In the genomic region with DNA sequence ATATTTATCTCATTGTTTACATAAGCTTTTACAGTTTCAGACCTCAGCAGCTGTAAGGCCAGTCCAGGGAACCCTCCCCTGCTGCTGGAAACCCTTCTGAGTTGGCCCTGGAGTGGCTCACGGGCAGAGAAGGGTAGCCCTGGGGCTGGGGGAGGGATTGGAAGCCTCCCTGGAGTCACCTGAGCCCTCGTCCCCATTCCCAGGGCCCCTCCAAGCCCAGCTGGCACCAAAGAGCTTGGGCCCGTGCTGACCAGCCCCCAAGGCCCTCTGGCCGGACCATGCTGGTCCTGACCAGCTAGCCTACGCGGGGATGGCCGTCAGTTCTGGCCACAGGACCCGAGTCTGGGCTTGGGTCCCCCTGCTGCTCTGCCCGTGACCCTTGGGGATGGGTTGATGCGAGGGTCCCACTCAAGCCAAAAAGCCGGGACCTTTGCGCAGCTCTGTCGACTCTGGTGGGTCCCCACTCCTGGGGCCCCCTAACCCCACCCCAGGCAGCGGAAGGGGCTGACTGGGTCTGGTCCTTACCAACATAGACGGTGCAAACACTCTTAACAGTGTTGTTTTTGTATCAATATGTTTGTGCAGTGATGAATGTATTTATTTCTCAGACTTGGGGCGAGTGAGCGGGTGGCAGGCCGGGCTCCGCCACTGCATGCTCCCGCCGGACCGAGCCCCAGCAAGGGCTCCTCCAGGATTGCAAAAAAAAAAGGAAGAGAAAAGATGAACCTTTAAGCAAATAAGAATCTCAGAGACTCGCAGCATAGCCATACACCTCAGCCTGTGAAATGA, we compare ENCODE assay signal across 16 cellular contexts. TPM values are rescaled to one million over a fixed set of nuclear protein-coding genes. Genes with fewer than 3 reads are reported as not detected.
DNase-seq lines count a peak whose midpoint lies in the region; ATAC-seq, FAIRE-seq and TF ChIP-seq lines count a peak whose summit lies in the region.
"Had no signal": no experiment of that assay in that cellular context is flagged by ENCODE, and none has a peak within 500 bp of the region (broad histone marks: within the 10 kb centered on the region; RNA-seq: fewer than 3 reads in every experiment).

No MANE protein-coding gene starts in this region.

- 65% methylated on average over 4 of the region's 23 CpGs; no CpG with 5 or more reads in 1 of the 2 experiments for WGBS in IMR-90 (ENCODE audit: extremely low coverage in 2 of 2, insufficient read length in 1 of 2), 2 experiments
- WGBS in pancreas, 2 donors, result 92 to 96% methylated on average over 23 of the region's 23 CpGs
- 80 to 82% methylated on average over 3 to 6 of the region's 23 CpGs for WGBS in gastroesophageal sphincter (ENCODE audit: low coverage in 1 of 2), 2 donors

- H3K56ac ChIP-seq in IMR-90 (ENCODE audit: extremely low read depth, insufficient read depth, low read length), result no peak overlapping the region

- in situ Hi-C loops in IMR-90 (cut with MboI; ENCODE audit: low sequenced_read_pairs), result no loop called here

- intact Hi-C loops in IMR-90 (cut with micrococcal nuclease), result no loop called here
- intact Hi-C loops in pancreas (cut with DNase I), result no loop called here
- intact Hi-C loops in vagina (cut with DNase I), result no loop called here

- no peak overlapping the region for H2AFZ ChIP-seq in IMR-90 (replicated peaks; ENCODE audit: low read length, poor library complexity)

- POLR2A ChIA-PET in IMR-90 (lab: Charles Lee; ENCODE audit: unreplicated experiment), result no interaction called here

- ATAC-seq in IMR-90 (ENCODE audit: low read depth) (peak; percentile 65), pancreas (no peak), gastroesophageal sphincter (no peak)
- ATAC-seq: activated T-helper 17 cell treated with anti-CD3 and anti-CD28 coated beads, Interleukin-2, amount 50 U/mL, for 72 hours; heart left ventricle had no signal

- H2BK15ac ChIP-seq in IMR-90 (ENCODE audit: low read depth, low read length), result no peak overlapping the region

- H3K4me1 ChIP-seq in BLaER1 treated with 17β-estradiol and CSF1 and Interleukin-3, amounts not matched to agents 10 nM and 100 nM, result peaks cover 31 to 81% (median 73%) of the 10 kb centered on the region in 10 experiments
- no peaks in the 10 kb centered on the region; the same call in 1 of the 2 replicates for H3K4me1 ChIP-seq in IMR-90 (ENCODE audit: control insufficient read depth, insufficient read depth, low read length)
- no peaks in the 10 kb centered on the region for H3K4me1 ChIP-seq in pancreas
- H3K4me1 ChIP-seq in gastroesophageal sphincter, result no peaks in the 10 kb centered on the region
- H3K4me1 ChIP-seq in vagina, result no peaks in the 10 kb centered on the region
- H3K4me1 ChIP-seq: ascending aorta, HAP-1, heart left ventricle had no signal

- H3K18ac ChIP-seq in IMR-90 (ENCODE audit: low read depth, low read length), result no peak overlapping the region

- H2BK120ac ChIP-seq in IMR-90 (ENCODE audit: low read depth, low read length), result no peak overlapping the region

- CTCF ChIA-PET in IMR-90 (lab: Yijun Ruan, JAX), result no interaction called here

- peak overlapping the region in 10 of 11 experiments; percentile 24 to 85 (median 79); a peak in 20 of 22 replicates for H3K4me2 ChIP-seq in BLaER1 treated with 17β-estradiol and CSF1 and Interleukin-3, amounts not matched to agents 10 nM and 100 nM
- H3K4me2 ChIP-seq in IMR-90 (ENCODE audit: low read depth, low read length), result no peak overlapping the region

- dilution Hi-C loops in IMR-90 (cut with HindIII; ENCODE audit: low sequenced_read_pairs, unreplicated experiment), result no loop called here

- no peak overlapping the region for H2BK5ac ChIP-seq in IMR-90 (ENCODE audit: low read depth, low read length, poor library complexity, severe bottlenecking)

- H3K4me3 ChIP-seq in BLaER1 treated with 17β-estradiol and CSF1 and Interleukin-3, amounts not matched to agents 10 nM and 100 nM, result no peak overlapping the region
- H3K4me3 ChIP-seq in IMR-90 (ENCODE audit: insufficient read depth, low read depth, low read length), result no peak overlapping the region
- no peak overlapping the region for H3K4me3 ChIP-seq in pancreas
- no peak overlapping the region for H3K4me3 ChIP-seq in gastroesophageal sphincter
- no peak overlapping the region for H3K4me3 ChIP-seq in vagina
- H3K4me3 ChIP-seq: ascending aorta, HAP-1, heart left ventricle had no signal

- no peak overlapping the region for H4K91ac ChIP-seq in IMR-90 (ENCODE audit: insufficient read depth, low read depth, low read length)

- H2BK20ac ChIP-seq in IMR-90 (ENCODE audit: low read depth, low read length), result no peak overlapping the region

- H3K27ac ChIP-seq in BLaER1 treated with 17β-estradiol and CSF1 and Interleukin-3, amounts not matched to agents 10 nM and 100 nM, result peak overlapping the region in 6 of 11 experiments; percentile 6 to 79 (median 28); a peak in 8 of 22 replicates
- no peak overlapping the region for H3K27ac ChIP-seq in IMR-90 (ENCODE audit: insufficient read depth, low read length)
- no peak overlapping the region for H3K27ac ChIP-seq in pancreas
- no peak overlapping the region for H3K27ac ChIP-seq in gastroesophageal sphincter
- H3K27ac ChIP-seq in vagina, result no peak overlapping the region
- H3K27ac ChIP-seq: ascending aorta, heart left ventricle had no signal

- H3K9me3 ChIP-seq in BLaER1 treated with 17β-estradiol and CSF1 and Interleukin-3, amounts not matched to agents 10 nM and 100 nM (replicated peaks in 1 of 11), result no peaks in the 10 kb centered on the region
- H3K9me3 ChIP-seq in IMR-90 (ENCODE audit: control insufficient read depth, insufficient read depth, low read length), result no peaks in the 10 kb centered on the region
- H3K9me3 ChIP-seq in pancreas, result no peaks in the 10 kb centered on the region
- no peaks in the 10 kb centered on the region for H3K9me3 ChIP-seq in gastroesophageal sphincter
- no peaks in the 10 kb centered on the region for H3K9me3 ChIP-seq in vagina
- H3K9me3 ChIP-seq: ascending aorta, HAP-1, heart left ventricle had no signal

- no peak for FAIRE-seq in pancreas (lab: Jason Lieb, UNC)

- TF ChIP-seq POLR2A in IMR-90 (IDR thresholded peaks at IDR 0.05; ENCODE audit: low read depth, low read length) (no peak), gastroesophageal sphincter (IDR thresholded peaks at IDR 0.05) (no peak), vagina (IDR thresholded peaks at IDR 0.05) (no peak)

- no peaks in the 10 kb centered on the region for H3K27me3 ChIP-seq in BLaER1 treated with 17β-estradiol and CSF1 and Interleukin-3, amounts not matched to agents 10 nM and 100 nM
- H3K27me3 ChIP-seq in IMR-90 (ENCODE audit: control insufficient read depth, insufficient read depth, low read length) (no peaks in the 10 kb centered on the region), pancreas (no peaks in the 10 kb centered on the region), gastroesophageal sphincter (no peaks in the 10 kb centered on the region), vagina (no peaks in the 10 kb centered on the region)
- H3K27me3 ChIP-seq: ascending aorta, heart left ventricle had no signal

- H3K9ac ChIP-seq in BLaER1 treated with 17β-estradiol and CSF1 and Interleukin-3, amounts not matched to agents 10 nM and 100 nM, result peak overlapping the region in 9 of 11 experiments; percentile 5 to 57 (median 40); a peak in 10 of 22 replicates
- no peak overlapping the region for H3K9ac ChIP-seq in IMR-90 (ENCODE audit: low read depth, low read length)

- H4K20me1 ChIP-seq in BLaER1 treated with 17β-estradiol and CSF1 and Interleukin-3, amounts not matched to agents 10 nM and 100 nM, result peaks cover 47 to 77% (median 69%) of the 10 kb centered on the region in 11 experiments
- H4K20me1 ChIP-seq in IMR-90 (ENCODE audit: insufficient read depth, low read length), result peaks cover 25% of the 10 kb centered on the region; the same call in 1 of the 2 replicates

- peaks cover 24 to 34% (median 28%) of the 10 kb centered on the region in 11 experiments; a peak in 21 of 22 replicates for H3K36me3 ChIP-seq in BLaER1 treated with 17β-estradiol and CSF1 and Interleukin-3, amounts not matched to agents 10 nM and 100 nM
- H3K36me3 ChIP-seq in IMR-90 (ENCODE audit: control insufficient read depth, insufficient read depth, low read length) (peaks cover 28% of the 10 kb centered on the region), pancreas (peaks cover 0 to 15% (median 11%) of the 10 kb centered on the region in 3 donors), gastroesophageal sphincter (peaks cover 0 to 40% of the 10 kb centered on the region in 2 donors), vagina (peaks cover 0 to 25% of the 10 kb centered on the region in 2 donors)

- TF ChIP-seq CTCF in IMR-90 (conservative IDR thresholded peaks at IDR 0.05; ENCODE audit: low read depth, low read length) (no peak), pancreas (IDR thresholded peaks at IDR 0.05) (no peak), gastroesophageal sphincter (IDR thresholded peaks at IDR 0.05) (no peak), vagina (IDR thresholded peaks at IDR 0.05) (no peak)

- no peak overlapping the region for H3K4ac ChIP-seq in IMR-90 (ENCODE audit: low read depth, low read length)

- no peak overlapping the region for H4K8ac ChIP-seq in IMR-90 (ENCODE audit: low read depth in 2 of 2, low read length in 2 of 2)

- H3K79me1 ChIP-seq in IMR-90 (ENCODE audit: low read depth in 1 of 2, low read length in 2 of 2), result peaks cover 4 to 18% of the 10 kb centered on the region in 2 experiments; a peak in 3 of 4 replicates

- no peak overlapping the region for H4K5ac ChIP-seq in IMR-90 (ENCODE audit: low read depth, low read length)

- no peak for TF ChIP-seq RAD21 in IMR-90 (IDR thresholded peaks at IDR 0.05; ENCODE audit: low read length)

- no peak overlapping the region for H3K14ac ChIP-seq in IMR-90 (replicated peaks; ENCODE audit: low read depth, low read length)

- H2AK5ac ChIP-seq in IMR-90 (ENCODE audit: low read depth, low read length), result no peak overlapping the region

- DNase-seq in IMR-90 (peak; percentile 13), islet precursor cell (peak; percentile 46), pancreas (peak in 5 of 6 donors; percentile 1 to 59 (median 11)), SW 1271 (lab: John Stamatoyannopoulos, UW) (no peak), vagina (ENCODE audit: extremely low spot score in 2 of 2) (no peak)
- no peak for DNase-seq in stimulated activated CD4-positive, alpha-beta T cell treated with anti-CD3 and anti-CD28 coated beads, Interleukin-4, amount 100 ng/mL, for 1 hour
- DNase-seq: C1 segment of cervical spinal cord; cortex of kidney; NK-92 treated with Interleukin-12 subunit alpha and Interleukin-12 subunit beta, amount 100 ng/mL, for 24 hours; T-helper 1 cell had no signal

- no peak for TF ChIP-seq EP300 in gastroesophageal sphincter (IDR thresholded peaks at IDR 0.05)

- no peak overlapping the region for H3K23ac ChIP-seq in IMR-90 (ENCODE audit: low read depth, low read length)

- 0 out of 2 replicates have a peak, but pooled peaks cover 3% of the 10 kb centered on the region for H3K9me1 ChIP-seq in IMR-90 (ENCODE audit: insufficient read depth, low read length)

- peak overlapping the region; percentile 23 for H2AK9ac ChIP-seq in IMR-90 (replicated peaks; ENCODE audit: low read depth, low read length, poor library complexity)

- no TSS peak for BruUV-seq in IMR-90 (replicated peaks; lab: Mats Ljungman, UMichigan)

RNA-seq across cellular contexts. Expression of gene TMEM191C, which starts 17.5 kb away (rescaled TPM):
- total RNA-seq in IMR-90 (2012; rRNA removed), result 0.28 and 0.36 TPM in 2 replicates
- 0.75 and 1.5 TPM in 2 replicates for polyA plus RNA-seq in IMR-90 (2012; rRNA removed)
- polyA plus RNA-seq in IMR-90 (2012; cell fraction: cytosol; rRNA removed), result 1.3 and 2.7 TPM in 2 replicates
- 5.3 and 16.1 TPM in 2 replicates for polyA plus RNA-seq in IMR-90 (2012; cell fraction: nucleus; rRNA removed; ENCODE audit: low replicate concordance)
- under 1 TPM in 5 of 6 donors, not detected in 1; 0.20 to 0.55 (median 0.51) TPM for total RNA-seq in pancreas
- 1 to 10 TPM in 1 of 2 donors, under 1 TPM in 1; 0.68 to 1.8 TPM for polyA plus RNA-seq in pancreas
- 1 to 10 TPM in 1 of 4 donors, under 1 TPM in 2, not detected in 1; 0.15 to 4.4 (median 0.27) TPM for total RNA-seq in gastroesophageal sphincter
- 8.3 TPM for total RNA-seq in vagina
- total RNA-seq: ascending aorta had no signal

RNA-seq across cellular contexts. Expression of gene HIC2, which starts 32.6 kb away (rescaled TPM):
- total RNA-seq in IMR-90 (2012; rRNA removed) (1.4 and 1.9 TPM in 2 replicates), pancreas (1 to 10 TPM; 1.8 to 2.7 (median 2.2) TPM), gastroesophageal sphincter (1 to 10 TPM; 4.4 to 5.1 (median 4.8) TPM), vagina (3.9 TPM)
- polyA plus RNA-seq in IMR-90 (2012; rRNA removed) (2.1 and 2.4 TPM in 2 replicates), pancreas (1 to 10 TPM; 1.5 to 1.9 TPM)
- 0.62 and 1.5 TPM in 2 replicates for polyA plus RNA-seq in IMR-90 (2012; cell fraction: cytosol; rRNA removed)
- polyA plus RNA-seq in IMR-90 (2012; cell fraction: nucleus; rRNA removed; ENCODE audit: low replicate concordance), result 7.5 and 12.3 TPM in 2 replicates

Comparison
In these comparisons a context has a peak if more than half of its experiments do, and no peak if none do; other contexts are left out.
1. H3K27ac ChIP-seq: peak in BLaER1 treated with 17β-estradiol and CSF1 and Interleukin-3, amounts not matched to agents 10 nM and 100 nM (6 of 11); none in IMR-90 (single experiment), pancreas (0 of 4), gastroesophageal sphincter (0 of 4) and vagina (single experiment).
2. DNase-seq: peak in IMR-90 (single experiment), islet precursor cell (single experiment) and pancreas (5 of 6); none in stimulated activated CD4-positive, alpha-beta T cell treated with anti-CD3 and anti-CD28 coated beads, Interleukin-4, amount 100 ng/mL, for 1 hour (single experiment), SW 1271 (0 of 2) and vagina (0 of 2).